ENCODE assay signal across 25 cellular contexts in the genomic region with DNA sequence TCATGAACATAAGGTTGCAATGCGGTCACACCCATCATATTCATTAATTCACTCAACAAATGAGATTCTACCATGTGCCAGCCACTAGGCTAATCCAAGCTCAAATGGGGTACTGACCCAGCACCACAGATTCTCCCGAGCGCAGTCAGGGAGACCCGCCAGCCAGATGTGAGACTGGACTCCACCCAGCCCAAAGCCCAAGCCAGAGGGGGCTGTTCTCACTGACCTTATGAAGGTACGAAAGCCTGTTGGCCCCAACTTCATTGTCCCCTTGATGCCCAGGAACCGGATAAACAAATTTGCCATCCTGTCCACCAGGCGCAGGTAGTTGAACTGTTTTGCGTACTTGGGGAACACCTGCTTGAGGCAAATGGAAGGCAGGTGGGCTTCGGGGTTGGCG.
"Had no signal": no experiment of that assay in that cellular context is flagged by ENCODE, and none has a peak within 500 bp of the region (broad histone marks: within the 10 kb centered on the region; RNA-seq: fewer than 3 reads in every experiment).

No MANE protein-coding gene starts in this region.

- H3K9me3 Mint-ChIP-seq: mesothelial cell of epicardium; naive B cell; natural killer cell; nephron progenitor cell; neural progenitor cell; stimulated activated effector memory CD8-positive, alpha-beta T cell treated with anti-CD3 and anti-CD28 coated beads, Interleukin-12 subunit alpha, Interleukin-12 subunit beta, amount 100 ng/mL, for 72 hours; stimulated activated naive CD8-positive, alpha-beta T cell treated with anti-CD3 and anti-CD28 coated beads, Interleukin-15, amount 100 ng/mL, for 72 hours had no signal

- H3K9me3 ChIP-seq: left ventricle myocardium inferior, neutrophil, ovary, sigmoid colon, spleen, tibial nerve, upper lobe of left lung, vagina had no signal

- H3K27ac ChIP-seq: left ventricle myocardium inferior, neural progenitor cell, neutrophil, ovary, sigmoid colon, spleen, tibial nerve, upper lobe of left lung, vagina had no signal

- H3K27ac Mint-ChIP-seq: mesothelial cell of epicardium; naive B cell; natural killer cell; nephron progenitor cell; neural progenitor cell; progenitor cell of endocrine pancreas; stimulated activated effector memory CD8-positive, alpha-beta T cell treated with anti-CD3 and anti-CD28 coated beads, Interleukin-12 subunit alpha, Interleukin-12 subunit beta, amount 100 ng/mL, for 72 hours; stimulated activated naive CD8-positive, alpha-beta T cell treated with anti-CD3 and anti-CD28 coated beads, Interleukin-15, amount 100 ng/mL, for 72 hours had no signal

- H3K36me3 ChIP-seq: neural progenitor cell, neutrophil, ovary, upper lobe of left lung, vagina had no signal

- H3K4me3 ChIP-seq: left ventricle myocardium inferior, lung, neural progenitor cell, ovary, sigmoid colon, spleen, tibial nerve, upper lobe of left lung, vagina had no signal

- H3K27me3 Mint-ChIP-seq: naive B cell; stimulated activated naive CD8-positive, alpha-beta T cell treated with anti-CD3 and anti-CD28 coated beads, Interleukin-15, amount 100 ng/mL, for 72 hours had no signal

- FAIRE-seq: kidney, small intestine had no signal

- DNase-seq: hippocampal formation; kidney; left ventricle myocardium inferior; mesendoderm; naive B cell; natural killer cell; nephron progenitor cell; occipital lobe; ovary; right cardiac atrium; sigmoid colon; small intestine; spleen; stimulated activated CD4-positive, alpha-beta T cell treated with anti-CD3 and anti-CD28 coated beads, Interleukin-4, amount 100 ng/mL, for 24 hours; stimulated activated naive CD4-positive, alpha-beta T cell treated with Interleukin-2 at 50 U/mL for 16 hours; stimulated activated naive CD8-positive, alpha-beta T cell treated with anti-CD3 and anti-CD28 coated beads, Interleukin-15, amount 100 ng/mL, for 72 hours; upper lobe of left lung had no signal

- H3K36me3 Mint-ChIP-seq: mesothelial cell of epicardium; natural killer cell; neural progenitor cell; stimulated activated effector memory CD8-positive, alpha-beta T cell treated with anti-CD3 and anti-CD28 coated beads, Interleukin-12 subunit alpha, Interleukin-12 subunit beta, amount 100 ng/mL, for 72 hours had no signal

- H3K27me3 ChIP-seq: neural progenitor cell, ovary, sigmoid colon, spleen, tibial nerve, upper lobe of left lung, vagina had no signal

- ATAC-seq: natural killer cell; right cardiac atrium; stimulated activated effector memory CD8-positive, alpha-beta T cell treated with anti-CD3 and anti-CD28 coated beads, Interleukin-12 subunit alpha, Interleukin-12 subunit beta, amount 100 ng/mL, for 72 hours; stimulated activated naive CD8-positive, alpha-beta T cell treated with anti-CD3 and anti-CD28 coated beads, Interleukin-15, amount 100 ng/mL, for 72 hours had no signal

- H3K4me3 Mint-ChIP-seq: mesothelial cell of epicardium; naive B cell; natural killer cell; nephron progenitor cell; neural progenitor cell; stimulated activated effector memory CD8-positive, alpha-beta T cell treated with anti-CD3 and anti-CD28 coated beads, Interleukin-12 subunit alpha, Interleukin-12 subunit beta, amount 100 ng/mL, for 72 hours; stimulated activated naive CD8-positive, alpha-beta T cell treated with anti-CD3 and anti-CD28 coated beads, Interleukin-15, amount 100 ng/mL, for 72 hours had no signal

- H3K4me1 Mint-ChIP-seq: mesothelial cell of epicardium; naive B cell; natural killer cell; nephron progenitor cell; stimulated activated effector memory CD8-positive, alpha-beta T cell treated with anti-CD3 and anti-CD28 coated beads, Interleukin-12 subunit alpha, Interleukin-12 subunit beta, amount 100 ng/mL, for 72 hours; stimulated activated naive CD8-positive, alpha-beta T cell treated with anti-CD3 and anti-CD28 coated beads, Interleukin-15, amount 100 ng/mL, for 72 hours had no signal

- H3K4me1 ChIP-seq: sigmoid colon, spleen, upper lobe of left lung, vagina had no signal
